ENCODE assay signal across 8 cellular contexts in genomic region chr10:16436367-16436757, GRCh38. TPM values are rescaled to one million over a fixed set of nuclear protein-coding genes. Genes with fewer than 3 reads are reported as not detected.
DNase-seq lines count a peak whose midpoint lies in the region; ATAC-seq and TF ChIP-seq lines count a peak whose summit lies in the region.

No MANE protein-coding gene starts in this region.

- H3K27me3 ChIP-seq in neural progenitor cell = peaks cover 15% of the 10 kb centered on the region

- H3K4me1 ChIP-seq in neural progenitor cell = no peaks in the 10 kb centered on the region

- peak overlapping the region; percentile 95 for H3K27ac ChIP-seq in epithelial cell of prostate
- H3K27ac ChIP-seq in neural progenitor cell = no peak overlapping the region

- H3K4me3 ChIP-seq in neural progenitor cell = peak overlapping the region; percentile 43

- H3K36me3 ChIP-seq in neural progenitor cell = no peaks in the 10 kb centered on the region

- H3K36me3 Mint-ChIP-seq in neural progenitor cell = no peaks in the 10 kb centered on the region

- peak; percentile 66 for DNase-seq in activated effector memory CD4-positive, alpha-beta T cell treated with anti-CD3 and anti-CD28 coated beads, Interleukin-2, amount 50 U/mL, for 16 hours
- DNase-seq in activated effector memory CD4-positive, alpha-beta T cell treated with Interleukin-2 at 50 U/mL for 16 hours = no peak
- DNase-seq in T follicular helper cell (ENCODE audit: low read depth) = peak; percentile 3
- no peak for DNase-seq in epithelial cell of prostate (ENCODE audit: low read depth, low spot score)
- DNase-seq in neural progenitor cell (ENCODE audit: low spot score) = no peak
- no peak for DNase-seq in foreskin melanocyte
- DNase-seq in NCI-H146 treated with DMSO at 0.1 percent for 48 hours (lab: John Stamatoyannopoulos, UW; ENCODE audit: unreplicated experiment) = no peak

- no peaks in the 10 kb centered on the region for H3K79me2 ChIP-seq in neural progenitor cell (ENCODE audit: low read depth)

- no peak overlapping the region for H3K27ac Mint-ChIP-seq in neural progenitor cell

- no peaks in the 10 kb centered on the region for H4K20me1 ChIP-seq in neural progenitor cell (ENCODE audit: low read depth)

- TF ChIP-seq CTCF in neural progenitor cell (IDR thresholded peaks at IDR 0.05) = no peak

- H3K4me1 Mint-ChIP-seq in neural progenitor cell = peaks cover 18% of the 10 kb centered on the region

- H3F3A ChIP-seq in neural progenitor cell (ENCODE audit: low read depth) = no peaks in the 10 kb centered on the region

- H3K4me2 ChIP-seq in neural progenitor cell = peak overlapping the region; percentile 78

- no peaks in the 10 kb centered on the region for H3K9me3 Mint-ChIP-seq in neural progenitor cell

- ATAC-seq in HG02981 (IDR thresholded peaks at IDR 0.05; ENCODE audit: unreplicated experiment) = peak; percentile 8

- H3K9ac ChIP-seq in neural progenitor cell = no peak overlapping the region

- peak overlapping the region; percentile 75 for H2AFZ ChIP-seq in neural progenitor cell (replicated peaks)

- no peaks in the 10 kb centered on the region for H3K9me3 ChIP-seq in neural progenitor cell (ENCODE audit: low read depth)

- H3K4me3 Mint-ChIP-seq in neural progenitor cell = peak overlapping the region; percentile 84

- H3K27me3 Mint-ChIP-seq in neural progenitor cell (ENCODE audit: insufficient read depth, low read depth) = peaks cover 7% of the 10 kb centered on the region

RNA-seq across cellular contexts. Expression of gene PTER, which starts 0.4 kb away (rescaled TPM):
- 9.4 and 14.2 TPM in 2 replicates for total RNA-seq in neural progenitor cell (ENCODE audit: low replicate concordance)

Comparison
In these comparisons a context has a peak if more than half of its experiments do, and no peak if none do; other contexts are left out.
1. DNase-seq: peak in activated effector memory CD4-positive, alpha-beta T cell treated with anti-CD3 and anti-CD28 coated beads, Interleukin-2, amount 50 U/mL, for 16 hours (single experiment) and T follicular helper cell (single experiment); none in activated effector memory CD4-positive, alpha-beta T cell treated with Interleukin-2 at 50 U/mL for 16 hours (single experiment), epithelial cell of prostate (single experiment), neural progenitor cell (single experiment), foreskin melanocyte (single experiment) and NCI-H146 treated with DMSO at 0.1 percent for 48 hours (single experiment).